Comparison of ENCODE assay signal across 11 cellular contexts in genomic region chrX:21373001-21373400, GRCh38. TPM values are rescaled to one million over a fixed set of nuclear protein-coding genes. Genes with fewer than 3 reads are reported as not detected.
A peak's percentile ranks its signal among the peaks of the same experiment; 100 is the strongest.
DNase-seq lines count a peak whose midpoint lies in the region; ATAC-seq and TF ChIP-seq lines count a peak whose summit lies in the region.
"Had no signal": no experiment of that assay in that cellular context is flagged by ENCODE, and none has a peak within 500 bp of the region (broad histone marks: within the 10 kb centered on the region; RNA-seq: fewer than 3 reads in every experiment).

No MANE protein-coding gene starts in this region.

- no peak overlapping the region for H3K9ac ChIP-seq in iPS-20b (ENCODE audit: low read depth, low read length)

- H3K27ac Mint-ChIP-seq in activated naive CD4-positive, alpha-beta T cell treated with anti-CD3 and anti-CD28 coated beads, Interleukin-2, amount 50 U/mL, for 24 hours, result no peak overlapping the region
- no peak overlapping the region for H3K27ac Mint-ChIP-seq in T-cell

- H3K36me3 Mint-ChIP-seq in activated naive CD4-positive, alpha-beta T cell treated with anti-CD3 and anti-CD28 coated beads, Interleukin-2, amount 50 U/mL, for 24 hours, result no peaks in the 10 kb centered on the region
- H3K36me3 Mint-ChIP-seq in T-cell, result no peaks in the 10 kb centered on the region

- POLR2A ChIA-PET in T-cell (lab: Charles Lee), result no interaction called here

- peaks cover 22% of the 10 kb centered on the region for H3K4me1 Mint-ChIP-seq in activated naive CD4-positive, alpha-beta T cell treated with anti-CD3 and anti-CD28 coated beads, Interleukin-2, amount 50 U/mL, for 24 hours
- peaks cover 18 to 24% (median 23%) of the 10 kb centered on the region in 3 donors for H3K4me1 Mint-ChIP-seq in T-cell

- H3K4me1 ChIP-seq in iPS-20b (ENCODE audit: insufficient read depth, low read length) (no peaks in the 10 kb centered on the region; the same call in 1 of the 2 replicates), heart right ventricle (peaks cover 0 to 11% (median 0%) of the 10 kb centered on the region in 9 donors)

- H3K36me3 ChIP-seq in iPS-20b (ENCODE audit: insufficient read depth, low read depth, low read length) (no peaks in the 10 kb centered on the region), heart right ventricle (no peaks in the 10 kb centered on the region)
- H3K36me3 ChIP-seq: esophagus muscularis mucosa had no signal

- H3K9me3 ChIP-seq in iPS-20b (ENCODE audit: insufficient read depth, low read depth, low read length), result no peaks in the 10 kb centered on the region
- H3K9me3 ChIP-seq in heart right ventricle, result no peaks in the 10 kb centered on the region
- H3K9me3 ChIP-seq: esophagus muscularis mucosa had no signal

- intact Hi-C loops in heart right ventricle (cut with DNase I), result loop anchor here in 1 of 10 donors (10.0 kb wide), 1 partner anchor 838 kb away; no protein-coding TSS in a partner anchor

- ATAC-seq in T-cell (replicated peaks in 1 of 4), result no peak
- ATAC-seq in heart right ventricle, result no peak
- ATAC-seq: HepG2 had no signal

- H3K4me3 ChIP-seq in iPS-20b (ENCODE audit: low read length) (peak overlapping the region; percentile 64), heart right ventricle (no peak overlapping the region)

- CTCF ChIA-PET in T-cell (lab: Charles Lee), result no interaction called here

- WGBS in heart right ventricle, 2 donors, result 62 to 84% methylated on average over 7 of the region's 7 CpGs

- H3K27me3 ChIP-seq in iPS-20b (ENCODE audit: insufficient read depth, low read length), result peaks cover 20% of the 10 kb centered on the region
- H3K27me3 ChIP-seq in heart right ventricle, result peaks cover 0 to 49% (median 13%) of the 10 kb centered on the region in 7 donors
- H3K27me3 ChIP-seq: esophagus muscularis mucosa had no signal

- no peaks in the 10 kb centered on the region for H3K27me3 Mint-ChIP-seq in activated naive CD4-positive, alpha-beta T cell treated with anti-CD3 and anti-CD28 coated beads, Interleukin-2, amount 50 U/mL, for 24 hours
- H3K27me3 Mint-ChIP-seq in T-cell, result no peaks in the 10 kb centered on the region

- H3K27ac ChIP-seq in iPS-20b (ENCODE audit: low read length), result no peak overlapping the region
- H3K27ac ChIP-seq in heart right ventricle, result no peak overlapping the region

- H3K4me3 Mint-ChIP-seq in activated naive CD4-positive, alpha-beta T cell treated with anti-CD3 and anti-CD28 coated beads, Interleukin-2, amount 50 U/mL, for 24 hours, result peak overlapping the region; percentile 77
- peak overlapping the region; percentile 62 to 88 (median 78) for H3K4me3 Mint-ChIP-seq in T-cell

- no peak for TF ChIP-seq CTCF in heart right ventricle (IDR thresholded peaks at IDR 0.05)

- H3K9me3 Mint-ChIP-seq in activated naive CD4-positive, alpha-beta T cell treated with anti-CD3 and anti-CD28 coated beads, Interleukin-2, amount 50 U/mL, for 24 hours, result no peaks in the 10 kb centered on the region
- H3K9me3 Mint-ChIP-seq in T-cell, result no peaks in the 10 kb centered on the region

- no peak for DNase-seq in activated naive CD4-positive, alpha-beta T cell treated with Interleukin-2 at 50 U/mL for 16 hours
- DNase-seq in T-cell (peak in 3 of 34 experiments; percentile 10 to 30 (median 15)), amygdala (lab: John Stamatoyannopoulos, UW) (no peak), heart right ventricle (no peak), NOMO-1 treated with dmso at 0.1 percent for 144 hours (lab: John Stamatoyannopoulos, UW; ENCODE audit: unreplicated experiment) (no peak), NK-92 (lab: John Stamatoyannopoulos, UW; ENCODE audit: unreplicated experiment) (no peak)
- DNase-seq: midbrain had no signal

RNA-seq across cellular contexts. Expression of gene CNKSR2, which starts 1.2 kb away (rescaled TPM):
- total RNA-seq in T-cell, result 10 to 100 TPM; 10.4 to 16.4 (median 10.9) TPM
- 1 to 10 TPM in 4 of 10 donors, under 1 TPM in 6; 0.25 to 1.6 (median 0.50) TPM for total RNA-seq in heart right ventricle
- polyA plus RNA-seq in heart right ventricle, result under 1 TPM; 0.03 to 0.51 TPM
- total RNA-seq: HepG2 had no signal
- polyA plus RNA-seq: HepG2 had no signal

Comparison
In these comparisons a context has a peak if more than half of its experiments do, and no peak if none do; other contexts are left out.
1. RNA of gene CNKSR2, which starts 1.2 kb away (total RNA-seq): 10.4 to 16.4 TPM in T-cell; 0.25 to 1.6 TPM in heart right ventricle; every median in the first group is over 4 times any median in the second.